Comparison of ENCODE assay signal across 13 cellular contexts in genomic region chr13:40390290-40391008, GRCh38.
DNase-seq lines count a peak whose midpoint lies in the region; ATAC-seq and TF ChIP-seq lines count a peak whose summit lies in the region.
"Had no signal": no experiment of that assay in that cellular context is flagged by ENCODE, and none has a peak within 500 bp of the region (broad histone marks: within the 10 kb centered on the region; RNA-seq: fewer than 3 reads in every experiment).

No MANE protein-coding gene starts in this region.

- peaks cover 3% of the 10 kb centered on the region for H3K36me3 Mint-ChIP-seq in activated naive CD4-positive, alpha-beta T cell treated with anti-CD3 and anti-CD28 coated beads for 36 hours (ENCODE audit: low read depth)

- H3K27me3 Mint-ChIP-seq in activated naive CD4-positive, alpha-beta T cell treated with anti-CD3 and anti-CD28 coated beads for 36 hours (ENCODE audit: low read depth), result no peaks in the 10 kb centered on the region

- peaks cover 34% of the 10 kb centered on the region for H3K4me1 ChIP-seq in ectodermal cell (ENCODE audit: control insufficient read depth, insufficient read depth, low read length)
- peaks cover 40% of the 10 kb centered on the region for H3K4me1 ChIP-seq in smooth muscle cell (ENCODE audit: low read depth)
- H3K4me1 ChIP-seq: prostate gland had no signal

- no peak overlapping the region for H3K9ac ChIP-seq in smooth muscle cell (ENCODE audit: low read depth)

- peaks cover 5% of the 10 kb centered on the region for H3K9me3 Mint-ChIP-seq in activated naive CD4-positive, alpha-beta T cell treated with anti-CD3 and anti-CD28 coated beads for 36 hours

- no peak overlapping the region for H3K4me3 ChIP-seq in ectodermal cell (ENCODE audit: insufficient read depth, low read depth, low read length)
- H3K4me3 ChIP-seq in smooth muscle cell, result no peak overlapping the region
- H3K4me3 ChIP-seq: prostate gland, transverse colon had no signal

- H3K9me3 ChIP-seq in ectodermal cell (ENCODE audit: control insufficient read depth, low read length) (no peaks in the 10 kb centered on the region), smooth muscle cell (replicated peaks; ENCODE audit: low read depth) (no peaks in the 10 kb centered on the region)
- H3K9me3 ChIP-seq: prostate gland, transverse colon had no signal

- peak overlapping the region; percentile 31 for H3K27ac Mint-ChIP-seq in activated naive CD4-positive, alpha-beta T cell treated with anti-CD3 and anti-CD28 coated beads for 36 hours

- H3K4me1 Mint-ChIP-seq in activated naive CD4-positive, alpha-beta T cell treated with anti-CD3 and anti-CD28 coated beads for 36 hours (ENCODE audit: low read depth), result peaks cover 43% of the 10 kb centered on the region

- H2AFZ ChIP-seq in smooth muscle cell (ENCODE audit: low read depth), result no peak overlapping the region

- H3K4me3 Mint-ChIP-seq in activated naive CD4-positive, alpha-beta T cell treated with anti-CD3 and anti-CD28 coated beads for 36 hours, result peak overlapping the region; percentile 29

- intact Hi-C loops in activated naive CD4-positive, alpha-beta T cell treated with anti-CD3 and anti-CD28 coated beads for 36 hours (cut with micrococcal nuclease), result no loop called here

- ATAC-seq in HG03432 (IDR thresholded peaks at IDR 0.05; ENCODE audit: unreplicated experiment), result no peak
- no peak for ATAC-seq in GM18907 (IDR thresholded peaks at IDR 0.05; ENCODE audit: unreplicated experiment)
- ATAC-seq: foreskin keratinocyte had no signal

- TF ChIP-seq CTCF in smooth muscle cell (IDR thresholded peaks at IDR 0.05; ENCODE audit: borderline replicate concordance, insufficient read depth, poor library complexity, severe bottlenecking), result no peak

- CTCF ChIA-PET in activated naive CD4-positive, alpha-beta T cell treated with anti-CD3 and anti-CD28 coated beads for 36 hours (lab: Charles Lee), result no interaction called here

- H4K20me1 ChIP-seq in smooth muscle cell (ENCODE audit: low read depth), result no peaks in the 10 kb centered on the region

- peak overlapping the region; percentile 57 for H3K4me2 ChIP-seq in smooth muscle cell

- no peaks in the 10 kb centered on the region for H3K27me3 ChIP-seq in ectodermal cell (ENCODE audit: control insufficient read depth, insufficient read depth, low read length, poor library complexity, severe bottlenecking)
- H3K27me3 ChIP-seq in smooth muscle cell (ENCODE audit: low read depth), result no peaks in the 10 kb centered on the region
- H3K27me3 ChIP-seq: foreskin keratinocyte, transverse colon had no signal

- peaks cover 12% of the 10 kb centered on the region for H3F3A ChIP-seq in smooth muscle cell (ENCODE audit: low read depth)

- no peak for DNase-seq in activated naive CD4-positive, alpha-beta T cell treated with anti-CD3 and anti-CD28 coated beads for 36 hours
- no peak for DNase-seq in activated naive CD4-positive, alpha-beta T cell treated with Interleukin-2 at 50 U/mL for 16 hours
- DNase-seq in NCI-H345 treated with DMSO at 0.1 percent for 48 hours (lab: John Stamatoyannopoulos, UW; ENCODE audit: unreplicated experiment), result peak; percentile 44
- no peak for DNase-seq in smooth muscle cell (lab: John Stamatoyannopoulos, UW; ENCODE audit: unreplicated experiment)
- no peak for DNase-seq in pons (ENCODE audit: low spot score)
- DNase-seq: DMS79, foreskin keratinocyte, NCI-H187 treated with DMSO at 0.1 percent for 48 hours, transverse colon had no signal

- H3K79me2 ChIP-seq in smooth muscle cell (ENCODE audit: low read depth), result no peaks in the 10 kb centered on the region

- H3K36me3 ChIP-seq in ectodermal cell (ENCODE audit: control insufficient read depth, insufficient read depth, low read length) (no peaks in the 10 kb centered on the region), smooth muscle cell (ENCODE audit: low read depth) (no peaks in the 10 kb centered on the region)
- H3K36me3 ChIP-seq: prostate gland, transverse colon had no signal

- 27 to 31% methylated on average over 11 of the region's 11 CpGs for WGBS in ectodermal cell, 2 experiments
- WGBS in smooth muscle cell (ENCODE audit: low lambda C conversion rate), result 84% methylated on average over 11 of the region's 11 CpGs

- H3K27ac ChIP-seq in ectodermal cell (ENCODE audit: insufficient read depth, low read depth, low read length, poor library complexity, severe bottlenecking) (peak overlapping the region; percentile 75), smooth muscle cell (ENCODE audit: low read depth) (peak overlapping the region; percentile 71)
- H3K27ac ChIP-seq: foreskin keratinocyte, prostate gland, transverse colon had no signal
